Comparison of ENCODE assay signal across 15 cellular contexts in genomic region chr5:68405026-68405684, GRCh38.
DNase-seq lines count a peak whose midpoint lies in the region; ATAC-seq and TF ChIP-seq lines count a peak whose summit lies in the region.
"Had no signal": no experiment of that assay in that cellular context is flagged by ENCODE, and none has a peak within 500 bp of the region (broad histone marks: within the 10 kb centered on the region; RNA-seq: fewer than 3 reads in every experiment).

No MANE protein-coding gene starts in this region.

- CTCF ChIA-PET in OCI-LY7 (lab: Charles Lee; ENCODE audit: unreplicated experiment) = no interaction called here
- CTCF ChIA-PET in CD4-positive, alpha-beta T cell (lab: Charles Lee) = interaction anchor here (0.6 kb wide), 1 partner anchor 12 kb away, joined by 3 read pairs; no protein-coding TSS in a partner anchor

- H3K27ac Mint-ChIP-seq in CD4-positive, alpha-beta T cell = no peak overlapping the region

- no peaks in the 10 kb centered on the region for H3K36me3 Mint-ChIP-seq in CD4-positive, alpha-beta T cell (ENCODE audit: low read depth)
- H3K36me3 Mint-ChIP-seq: naive thymus-derived CD8-positive, alpha-beta T cell had no signal

- POLR2A ChIA-PET in OCI-LY7 (lab: Charles Lee) = interaction anchor here (1.1 to 1.2 kb wide), 2 partner anchors 14 to 29 kb away, joined by 3 to 4 read pairs; no protein-coding TSS in a partner anchor
- POLR2A ChIA-PET in CD4-positive, alpha-beta T cell (lab: Charles Lee) = interaction anchor here (0.6 kb wide), 1 partner anchor 39 kb away, joined by 3 read pairs; no protein-coding TSS in a partner anchor

- no TSS peak for BruUV-seq in OCI-LY7 (replicated peaks; lab: Mats Ljungman, UMichigan)

- H3K9me3 Mint-ChIP-seq in CD4-positive, alpha-beta T cell = no peaks in the 10 kb centered on the region
- H3K9me3 Mint-ChIP-seq: naive thymus-derived CD8-positive, alpha-beta T cell had no signal

- no peak for ATAC-seq in SK-N-SH treated with all-trans-retinoic acid at 6 μM for 48 hours
- ATAC-seq in CD4-positive, alpha-beta T cell (ENCODE audit: poor library complexity) = no peak
- no peak for ATAC-seq in HG02970 (IDR thresholded peaks at IDR 0.05; ENCODE audit: low FRiP score, unreplicated experiment)
- ATAC-seq: left cardiac atrium; naive thymus-derived CD8-positive, alpha-beta T cell had no signal

- intact Hi-C loops in OCI-LY7 (cut with micrococcal nuclease; ENCODE audit: unreplicated experiment) = no loop called here
- intact Hi-C loops in CD4-positive, alpha-beta T cell (cut with DNase I, micrococcal nuclease) = no loop called here

- TF ChIP-seq CTCF in OCI-LY7 (conservative IDR thresholded peaks at IDR 0.05; ENCODE audit: low read length) (no peak), epithelial cell of proximal tubule (conservative IDR thresholded peaks at IDR 0.05; ENCODE audit: low read depth, low read length) (no peak)
- TF ChIP-seq CTCF in CD4-positive, alpha-beta T cell (IDR thresholded peaks at IDR 0.05) = no peak

- H3K27me3 ChIP-seq in CD4-positive, alpha-beta T cell (ENCODE audit: control insufficient read depth, insufficient read depth, low read length) = no peaks in the 10 kb centered on the region
- H3K27me3 ChIP-seq: right lobe of liver had no signal

- H3K9me3 ChIP-seq in OCI-LY7 (ENCODE audit: low read length) = no peaks in the 10 kb centered on the region
- H3K9me3 ChIP-seq in CD4-positive, alpha-beta T cell (ENCODE audit: control insufficient read depth, low read length) = no peaks in the 10 kb centered on the region
- H3K9me3 ChIP-seq: Caco-2, right lobe of liver had no signal

- no peak overlapping the region for H3K4me2 ChIP-seq in OCI-LY7 (ENCODE audit: low read length)

- no peak overlapping the region for H3K4me3 ChIP-seq in OCI-LY7 (ENCODE audit: low read depth, low read length, poor library complexity, severe bottlenecking)
- H3K4me3 ChIP-seq in epithelial cell of proximal tubule (ENCODE audit: low read depth, low read length) = no peak overlapping the region
- H3K4me3 ChIP-seq: coronary artery, right lobe of liver had no signal

- H3K36me3 ChIP-seq in OCI-LY7 (ENCODE audit: insufficient read depth, low read length) = no peaks in the 10 kb centered on the region
- H3K36me3 ChIP-seq: right lobe of liver had no signal

- peak; percentile 48 for DNase-seq in EL
- DNase-seq in OCI-LY7 (ENCODE audit: low spot score) = no peak
- DNase-seq in epithelial cell of proximal tubule (ENCODE audit: low read depth) = peak; percentile 69
- DNase-seq in renal cortical epithelial cell (ENCODE audit: low read depth) = peak; percentile 77
- DNase-seq in NCI-H2107 (lab: John Stamatoyannopoulos, UW) = no peak
- DNase-seq in CD4-positive, alpha-beta T cell = no peak
- DNase-seq: Caco-2; left cardiac atrium; naive thymus-derived CD8-positive, alpha-beta T cell; NCI-H2171 treated with DMSO at 0.1 percent for 48 hours; right lobe of liver; T1000 had no signal

- no peak overlapping the region for H3K27ac ChIP-seq in OCI-LY7 (ENCODE audit: low read depth, low read length, poor library complexity, severe bottlenecking)
- H3K27ac ChIP-seq in CD4-positive, alpha-beta T cell (ENCODE audit: low read depth, low read length) = no peak overlapping the region
- H3K27ac ChIP-seq: coronary artery, right lobe of liver had no signal

- H3K27me3 Mint-ChIP-seq in CD4-positive, alpha-beta T cell = no peaks in the 10 kb centered on the region
- H3K27me3 Mint-ChIP-seq: naive thymus-derived CD8-positive, alpha-beta T cell had no signal

- H2AFZ ChIP-seq in OCI-LY7 (ENCODE audit: low read length) = 0 out of 2 replicates have a peak overlapping the region, but pooled peaks have one; percentile 9

- H4K20me1 ChIP-seq in OCI-LY7 (ENCODE audit: insufficient read depth, low read length) = no peaks in the 10 kb centered on the region

- peaks cover 18% of the 10 kb centered on the region for H3K4me1 Mint-ChIP-seq in CD4-positive, alpha-beta T cell (ENCODE audit: low read depth)

- no peaks in the 10 kb centered on the region for H3K9me2 ChIP-seq in OCI-LY7 (ENCODE audit: insufficient read depth, low read length)

- H3K79me2 ChIP-seq in OCI-LY7 (ENCODE audit: insufficient read depth, low read depth, low read length) = no peaks in the 10 kb centered on the region

- H3K4me1 ChIP-seq in OCI-LY7 (ENCODE audit: insufficient read depth, low read length, poor library complexity, severe bottlenecking) = peaks cover 5% of the 10 kb centered on the region

- H3K4me3 Mint-ChIP-seq in CD4-positive, alpha-beta T cell = no peak overlapping the region
- H3K4me3 Mint-ChIP-seq: naive thymus-derived CD8-positive, alpha-beta T cell had no signal

TF ChIP-seq in SK-N-SH treated with all-trans-retinoic acid at 6 μM for 48 hours, 23 proteins besides CTCF, POLR2A, EP300 and RAD21:
- TF ChIP-seq GLIS3 (CRISPR knock-in tag; IDR thresholded peaks at IDR 0.05) (no peak), ESRRG (CRISPR knock-in tag; IDR thresholded peaks at IDR 0.05) (no peak), ARNTL (CRISPR knock-in tag; IDR thresholded peaks at IDR 0.05; ENCODE audit: borderline replicate concordance, low read depth) (no peak), ZNF8 (CRISPR knock-in tag; IDR thresholded peaks at IDR 0.05) (no peak), BACH2 (CRISPR knock-in tag; IDR thresholded peaks at IDR 0.05; ENCODE audit: borderline replicate concordance) (no peak), OSR1 (CRISPR knock-in tag; IDR thresholded peaks at IDR 0.05) (no peak), ZC3H10 (CRISPR knock-in tag; IDR thresholded peaks at IDR 0.05) (no peak), ISL1 (CRISPR knock-in tag; IDR thresholded peaks at IDR 0.05) (no peak), ZNF565 (CRISPR knock-in tag; conservative IDR thresholded peaks at IDR 0.05; ENCODE audit: low read depth) (no peak), PPARA (CRISPR knock-in tag; IDR thresholded peaks at IDR 0.05; ENCODE audit: borderline replicate concordance) (no peak), ZFP30 (CRISPR knock-in tag; IDR thresholded peaks at IDR 0.05) (no peak), TOX (CRISPR knock-in tag; IDR thresholded peaks at IDR 0.05; ENCODE audit: borderline replicate concordance) (no peak), ZFP3 (CRISPR knock-in tag; IDR thresholded peaks at IDR 0.05) (no peak), SNAI2 (CRISPR knock-in tag; IDR thresholded peaks at IDR 0.05) (no peak), TSHZ2 (CRISPR knock-in tag; IDR thresholded peaks at IDR 0.05) (no peak)
- TF ChIP-seq, protein P1, sequence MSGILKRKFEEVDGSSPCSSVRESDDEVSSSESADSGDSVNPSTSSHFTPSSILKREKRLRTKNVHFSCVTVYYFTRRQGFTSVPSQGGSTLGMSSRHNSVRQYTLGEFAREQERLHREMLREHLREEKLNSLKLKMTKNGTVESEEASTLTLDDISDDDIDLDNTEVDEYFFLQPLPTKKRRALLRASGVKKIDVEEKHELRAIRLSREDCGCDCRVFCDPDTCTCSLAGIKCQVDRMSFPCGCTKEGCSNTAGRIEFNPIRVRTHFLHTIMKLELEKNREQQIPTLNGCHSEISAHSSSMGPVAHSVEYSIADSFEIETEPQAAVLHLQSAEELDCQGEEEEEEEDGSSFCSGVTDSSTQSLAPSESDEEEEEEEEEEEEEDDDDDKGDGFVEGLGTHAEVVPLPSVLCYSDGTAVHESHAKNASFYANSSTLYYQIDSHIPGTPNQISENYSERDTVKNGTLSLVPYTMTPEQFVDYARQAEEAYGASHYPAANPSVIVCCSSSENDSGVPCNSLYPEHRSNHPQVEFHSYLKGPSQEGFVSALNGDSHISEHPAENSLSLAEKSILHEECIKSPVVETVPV (CRISPR knock-in tag; IDR thresholded peaks at IDR 0.05) = no peak
- TF ChIP-seq, protein P2, sequence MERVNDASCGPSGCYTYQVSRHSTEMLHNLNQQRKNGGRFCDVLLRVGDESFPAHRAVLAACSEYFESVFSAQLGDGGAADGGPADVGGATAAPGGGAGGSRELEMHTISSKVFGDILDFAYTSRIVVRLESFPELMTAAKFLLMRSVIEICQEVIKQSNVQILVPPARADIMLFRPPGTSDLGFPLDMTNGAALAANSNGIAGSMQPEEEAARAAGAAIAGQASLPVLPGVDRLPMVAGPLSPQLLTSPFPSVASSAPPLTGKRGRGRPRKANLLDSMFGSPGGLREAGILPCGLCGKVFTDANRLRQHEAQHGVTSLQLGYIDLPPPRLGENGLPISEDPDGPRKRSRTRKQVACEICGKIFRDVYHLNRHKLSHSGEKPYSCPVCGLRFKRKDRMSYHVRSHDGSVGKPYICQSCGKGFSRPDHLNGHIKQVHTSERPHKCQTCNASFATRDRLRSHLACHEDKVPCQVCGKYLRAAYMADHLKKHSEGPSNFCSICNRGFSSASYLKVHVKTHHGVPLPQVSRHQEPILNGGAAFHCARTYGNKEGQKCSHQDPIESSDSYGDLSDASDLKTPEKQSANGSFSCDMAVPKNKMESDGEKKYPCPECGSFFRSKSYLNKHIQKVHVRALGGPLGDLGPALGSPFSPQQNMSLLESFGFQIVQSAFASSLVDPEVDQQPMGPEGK (CRISPR knock-in tag; IDR thresholded peaks at IDR 0.05; ENCODE audit: borderline replicate concordance) = no peak

Comparison
In these comparisons a context has a peak if more than half of its experiments do, and no peak if none do; other contexts are left out.
1. DNase-seq: peak in EL (single experiment), epithelial cell of proximal tubule (single experiment) and renal cortical epithelial cell (single experiment); none in OCI-LY7 (single experiment), NCI-H2107 (single experiment) and CD4-positive, alpha-beta T cell (0 of 10).